ENCODE assay signal across 12 cellular contexts in the genomic region with DNA sequence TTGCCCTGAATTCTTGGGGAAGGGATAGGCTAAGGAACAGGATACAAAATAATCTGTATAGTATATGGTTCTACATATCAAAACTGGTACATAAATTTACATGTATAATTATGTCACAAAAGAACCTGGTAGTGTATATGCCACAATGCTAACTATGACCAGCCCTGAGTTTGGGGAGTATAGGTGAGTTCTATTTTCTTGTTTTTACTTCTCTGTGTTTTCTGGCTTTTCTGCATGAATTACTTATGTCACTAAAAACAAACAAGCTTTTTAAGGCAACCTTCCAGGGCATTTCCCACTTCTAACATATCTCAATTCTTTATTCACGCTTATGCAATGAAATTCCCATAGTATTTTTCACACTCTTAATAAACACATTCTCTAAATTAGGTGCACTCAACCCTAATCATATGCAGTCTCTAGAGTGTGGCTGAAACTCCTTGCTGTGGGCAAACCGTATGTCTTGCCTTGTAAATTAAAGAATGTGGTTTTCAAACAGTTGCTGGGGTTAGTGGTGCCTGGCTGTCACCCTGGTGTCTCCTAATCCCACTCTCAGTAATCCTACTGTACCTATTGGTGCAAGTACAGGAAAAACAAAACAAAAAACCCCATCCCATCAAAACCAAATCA. TPM values are rescaled to one million over a fixed set of nuclear protein-coding genes. Genes with fewer than 3 reads are reported as not detected.
DNase-seq lines count a peak whose midpoint lies in the region; ATAC-seq and TF ChIP-seq lines count a peak whose summit lies in the region.
"Had no signal": no experiment of that assay in that cellular context is flagged by ENCODE, and none has a peak within 500 bp of the region (broad histone marks: within the 10 kb centered on the region; RNA-seq: fewer than 3 reads in every experiment).

No MANE protein-coding gene starts in this region.

- intact Hi-C loops in psoas muscle (cut with DNase I) = no loop called here

- no peaks in the 10 kb centered on the region for H3K9me3 ChIP-seq in psoas muscle
- H3K9me3 ChIP-seq: thoracic aorta had no signal

- H3K36me3 ChIP-seq in psoas muscle (ENCODE audit: insufficient read depth in 1 of 2, low read depth in 1 of 2) = no peaks in the 10 kb centered on the region
- H3K36me3 ChIP-seq: thoracic aorta had no signal

- ATAC-seq in GM18505 (IDR thresholded peaks at IDR 0.05; ENCODE audit: unreplicated experiment) (peak; percentile 80), GM19455 (IDR thresholded peaks at IDR 0.05; ENCODE audit: unreplicated experiment) (peak; percentile 87), HG03039 (IDR thresholded peaks at IDR 0.05; ENCODE audit: unreplicated experiment) (peak; percentile 97), psoas muscle (no peak)

- no peak for TF ChIP-seq CTCF in psoas muscle (IDR thresholded peaks at IDR 0.05)

- DNase-seq in T-helper 2 cell treated with Interferon-gamma antibody and Interleukin-4, amounts not matched to agents 5 μg/mL and 100 μg/mL, for 36 hours (ENCODE audit: low spot score) = peak; percentile 57
- no peak for DNase-seq in cerebellar cortex (ENCODE audit: low spot score)
- DNase-seq in stimulated activated CD4-positive, alpha-beta T cell treated with anti-CD3 and anti-CD28 coated beads, Interleukin-4, amount 100 ng/mL, for 4 hours = no peak
- DNase-seq in psoas muscle = no peak
- no peak for DNase-seq in NCI-H510A treated with DMSO at 0.1 percent for 48 hours (lab: John Stamatoyannopoulos, UW)
- DNase-seq: COR-L47, hippocampal formation, NCI-H1694 had no signal

- H3K27ac ChIP-seq in psoas muscle = no peak overlapping the region
- H3K27ac ChIP-seq: thoracic aorta had no signal

- no peak for TF ChIP-seq POLR2A in GM18505 (IDR thresholded peaks at IDR 0.05; ENCODE audit: borderline replicate concordance, extremely low read depth, insufficient read depth, insufficient read length)

- peaks cover 20% of the 10 kb centered on the region for H3K36me3 Mint-ChIP-seq in T-helper 2 cell treated with Interferon-gamma antibody and Interleukin-4, amounts not matched to agents 5 μg/mL and 100 μg/mL, for 36 hours (ENCODE audit: low read depth)

- H3K4me1 ChIP-seq in psoas muscle = no peaks in the 10 kb centered on the region

- H3K27me3 ChIP-seq in psoas muscle (ENCODE audit: insufficient read depth in 3 of 3, low read length in 2 of 3) = peaks cover 0 to 11% (median 0%) of the 10 kb centered on the region in 3 donors

- no peak overlapping the region for H3K4me3 ChIP-seq in psoas muscle
- H3K4me3 ChIP-seq: thoracic aorta had no signal

- WGBS in psoas muscle, 3 donors = 41 to 66% (median 53%) methylated on average over 2 of the region's 2 CpGs

- H3K9me3 Mint-ChIP-seq in T-helper 2 cell treated with Interferon-gamma antibody and Interleukin-4, amounts not matched to agents 5 μg/mL and 100 μg/mL, for 36 hours = peaks cover 16% of the 10 kb centered on the region

- peaks cover 83% of the 10 kb centered on the region for H3K4me1 Mint-ChIP-seq in T-helper 2 cell treated with Interferon-gamma antibody and Interleukin-4, amounts not matched to agents 5 μg/mL and 100 μg/mL, for 36 hours (ENCODE audit: low read depth)

- H3K27ac Mint-ChIP-seq in T-helper 2 cell treated with Interferon-gamma antibody and Interleukin-4, amounts not matched to agents 5 μg/mL and 100 μg/mL, for 36 hours = peak overlapping the region; percentile 79

- H3K4me3 Mint-ChIP-seq in T-helper 2 cell treated with Interferon-gamma antibody and Interleukin-4, amounts not matched to agents 5 μg/mL and 100 μg/mL, for 36 hours = peak overlapping the region; percentile 63

- H3K27me3 Mint-ChIP-seq in T-helper 2 cell treated with Interferon-gamma antibody and Interleukin-4, amounts not matched to agents 5 μg/mL and 100 μg/mL, for 36 hours (ENCODE audit: low read depth) = no peaks in the 10 kb centered on the region

RNA-seq across cellular contexts. Expression of a gene that starts 14.0 kb away (rescaled TPM):
- 10 to 100 TPM in 1 of 4 donors, 1 to 10 TPM in 3; 4.0 to 11.1 (median 6.6) TPM for total RNA-seq in psoas muscle
- 10 to 100 TPM in 1 of 3 donors, 1 to 10 TPM in 2; 5.3 to 20.0 (median 9.5) TPM for polyA plus RNA-seq in psoas muscle

Comparison
In these comparisons a context has a peak if more than half of its experiments do, and no peak if none do; other contexts are left out.
1. ATAC-seq: peak in GM18505 (single experiment), GM19455 (single experiment) and HG03039 (single experiment); none in psoas muscle (0 of 4).